1 cellular context compared by ENCODE assay signal in genomic region chr5:140111043-140111858, GRCh38.
TF ChIP-seq lines count a peak whose summit lies in the region.

No MANE protein-coding gene starts in this region.

TF ChIP-seq in HEK293, 187 proteins besides CTCF, POLR2A, EP300 and RAD21 (continued from another document and continues in another):
- TF ChIP-seq ATF2 (tag by site-specific recombination; IDR thresholded peaks at IDR 0.05; ENCODE audit: low read depth) (no peak), ZSCAN16 (tag by site-specific recombination; IDR thresholded peaks at IDR 0.05) (no peak), ZNF791 (tag by site-specific recombination; IDR thresholded peaks at IDR 0.05) (no peak), TRIM28 (IDR thresholded peaks at IDR 0.05; ENCODE audit: borderline replicate concordance, low read length) (no peak), ZNF521 (tag by site-specific recombination; IDR thresholded peaks at IDR 0.05) (no peak), ZSCAN30 (tag by site-specific recombination; IDR thresholded peaks at IDR 0.05) (no peak), ZNF518A (tag by site-specific recombination; conservative IDR thresholded peaks at IDR 0.05; ENCODE audit: low read depth) (no peak), ZNF514 (tag by site-specific recombination; IDR thresholded peaks at IDR 0.05) (no peak), PBX3 (CRISPR knock-in tag; IDR thresholded peaks at IDR 0.05) (no peak), ZNF292 (tag by site-specific recombination; IDR thresholded peaks at IDR 0.05; ENCODE audit: borderline replicate concordance, low read depth) (no peak), YY2 (tag by site-specific recombination; IDR thresholded peaks at IDR 0.05) (no peak), ZNF274 (IDR thresholded peaks at IDR 0.05; ENCODE audit: low read length) (no peak), ZNF274 (tag by site-specific recombination; IDR thresholded peaks at IDR 0.05; ENCODE audit: borderline replicate concordance) (no peak), ZNF621 (tag by site-specific recombination; IDR thresholded peaks at IDR 0.05) (no peak), ZNF37A (tag by site-specific recombination; IDR thresholded peaks at IDR 0.05) (no peak), KLF10 (tag by site-specific recombination; IDR thresholded peaks at IDR 0.05) (peak; percentile 58; the same call in 1 of the 2 replicates), YY1 (tag by site-specific recombination; IDR thresholded peaks at IDR 0.05) (no peak), ZNF658 (tag by site-specific recombination; IDR thresholded peaks at IDR 0.05) (no peak), ZNF792 (tag by site-specific recombination; IDR thresholded peaks at IDR 0.05) (no peak), GFI1B (tag by site-specific recombination; IDR thresholded peaks at IDR 0.05) (no peak), ZBTB44 (tag by site-specific recombination; IDR thresholded peaks at IDR 0.05) (no peak), ZNF426 (tag by site-specific recombination; IDR thresholded peaks at IDR 0.05) (no peak), BCL11A (tag by site-specific recombination; IDR thresholded peaks at IDR 0.05; ENCODE audit: low read depth) (no peak), ZNF747 (tag by site-specific recombination; IDR thresholded peaks at IDR 0.05) (no peak), ZNF670 (tag by site-specific recombination; IDR thresholded peaks at IDR 0.05; ENCODE audit: low read depth) (no peak), PRDM2 (tag by site-specific recombination; IDR thresholded peaks at IDR 0.05; ENCODE audit: borderline replicate concordance) (no peak), ZNF10 (tag by site-specific recombination; IDR thresholded peaks at IDR 0.05) (peak; percentile 21; the same call in 1 of the 2 replicates), GLI4 (tag by site-specific recombination; IDR thresholded peaks at IDR 0.05) (no peak), KLF16 (tag by site-specific recombination; IDR thresholded peaks at IDR 0.05) (no peak), ZNF76 (tag by site-specific recombination; IDR thresholded peaks at IDR 0.05; ENCODE audit: borderline replicate concordance, low read depth) (peak; percentile 88), ZBTB11 (tag by site-specific recombination; conservative IDR thresholded peaks at IDR 0.05; ENCODE audit: low read depth) (no peak), ZNF2 (tag by site-specific recombination; IDR thresholded peaks at IDR 0.05) (no peak), ZNF23 (tag by site-specific recombination; IDR thresholded peaks at IDR 0.05; ENCODE audit: borderline replicate concordance) (no peak), WT1 (tag by site-specific recombination; IDR thresholded peaks at IDR 0.05) (no peak)
- TF ChIP-seq, protein P1, sequence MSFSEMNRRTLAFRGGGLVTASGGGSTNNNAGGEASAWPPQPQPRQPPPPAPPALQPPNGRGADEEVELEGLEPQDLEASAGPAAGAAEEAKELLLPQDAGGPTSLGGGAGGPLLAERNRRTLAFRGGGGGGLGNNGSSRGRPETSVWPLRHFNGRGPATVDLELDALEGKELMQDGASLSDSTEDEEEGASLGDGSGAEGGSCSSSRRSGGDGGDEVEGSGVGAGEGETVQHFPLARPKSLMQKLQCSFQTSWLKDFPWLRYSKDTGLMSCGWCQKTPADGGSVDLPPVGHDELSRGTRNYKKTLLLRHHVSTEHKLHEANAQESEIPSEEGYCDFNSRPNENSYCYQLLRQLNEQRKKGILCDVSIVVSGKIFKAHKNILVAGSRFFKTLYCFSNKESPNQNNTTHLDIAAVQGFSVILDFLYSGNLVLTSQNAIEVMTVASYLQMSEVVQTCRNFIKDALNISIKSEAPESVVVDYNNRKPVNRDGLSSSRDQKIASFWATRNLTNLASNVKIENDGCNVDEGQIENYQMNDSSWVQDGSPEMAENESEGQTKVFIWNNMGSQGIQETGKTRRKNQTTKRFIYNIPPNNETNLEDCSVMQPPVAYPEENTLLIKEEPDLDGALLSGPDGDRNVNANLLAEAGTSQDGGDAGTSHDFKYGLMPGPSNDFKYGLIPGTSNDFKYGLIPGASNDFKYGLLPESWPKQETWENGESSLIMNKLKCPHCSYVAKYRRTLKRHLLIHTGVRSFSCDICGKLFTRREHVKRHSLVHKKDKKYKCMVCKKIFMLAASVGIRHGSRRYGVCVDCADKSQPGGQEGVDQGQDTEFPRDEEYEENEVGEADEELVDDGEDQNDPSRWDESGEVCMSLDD (tag by site-specific recombination; IDR thresholded peaks at IDR 0.05): no peak
- TF ChIP-seq, protein P2, sequence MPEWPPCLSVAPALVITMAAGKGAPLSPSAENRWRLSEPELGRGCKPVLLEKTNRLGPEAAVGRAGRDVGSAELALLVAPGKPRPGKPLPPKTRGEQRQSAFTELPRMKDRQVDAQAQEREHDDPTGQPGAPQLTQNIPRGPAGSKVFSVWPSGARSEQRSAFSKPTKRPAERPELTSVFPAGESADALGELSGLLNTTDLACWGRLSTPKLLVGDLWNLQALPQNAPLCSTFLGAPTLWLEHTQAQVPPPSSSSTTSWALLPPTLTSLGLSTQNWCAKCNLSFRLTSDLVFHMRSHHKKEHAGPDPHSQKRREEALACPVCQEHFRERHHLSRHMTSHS (tag by site-specific recombination; IDR thresholded peaks at IDR 0.05): no peak
